1 cellular context compared by ENCODE assay signal in genomic region chr9:136773386-136774044, GRCh38.
TF ChIP-seq lines count a peak whose summit lies in the region.

No MANE protein-coding gene starts in this region.

TF ChIP-seq in K562, 482 proteins besides CTCF, POLR2A, EP300 and RAD21 (continues in another document):
- TF ChIP-seq ZBTB43 (CRISPR knock-in tag; IDR thresholded peaks at IDR 0.05): no peak
- no peak for TF ChIP-seq ASH1L (IDR thresholded peaks at IDR 0.05; ENCODE audit: borderline replicate concordance, low read depth, partially characterized antibody)
- TF ChIP-seq HBP1 (CRISPR knock-in tag; IDR thresholded peaks at IDR 0.05): no peak
- TF ChIP-seq NCOA6 (IDR thresholded peaks at IDR 0.05): no peak
- TF ChIP-seq TRIM24 (IDR thresholded peaks at IDR 0.05): peak in 1 of 2 experiments; percentile 62; a peak in 1 of 4 replicates
- peak; percentile 80 to 96 (median 81) for TF ChIP-seq YY1 (IDR thresholded peaks at IDR 0.05; ENCODE audit: borderline replicate concordance in 1 of 3, control insufficient read depth in 1 of 3, extremely low read depth in 1 of 3, insufficient read depth in 3 of 3, insufficient read length in 1 of 3, insufficient replicate concordance in 2 of 3, low read depth in 1 of 3, low read length in 2 of 3)
- TF ChIP-seq STAG1 (CRISPR knock-in tag; IDR thresholded peaks at IDR 0.05; ENCODE audit: borderline replicate concordance): no peak
- TF ChIP-seq E2F6 (IDR thresholded peaks at IDR 0.05; ENCODE audit: borderline replicate concordance in 1 of 2, extremely low read depth in 1 of 2, insufficient read depth in 1 of 2, insufficient read length in 1 of 2, low read depth in 1 of 2, low read length in 1 of 2, poor library complexity in 1 of 2, severe bottlenecking in 1 of 2): peak in 1 of 2 experiments; percentile 77
- no peak for TF ChIP-seq ARID2 (IDR thresholded peaks at IDR 0.05)
- no peak for TF ChIP-seq ZNF655 (CRISPR knock-in tag; IDR thresholded peaks at IDR 0.05)
- TF ChIP-seq ZNF282 (CRISPR knock-in tag; IDR thresholded peaks at IDR 0.05): no peak
- no peak for TF ChIP-seq ZNF175 (CRISPR knock-in tag; IDR thresholded peaks at IDR 0.05; ENCODE audit: low read depth)
- no peak for TF ChIP-seq ATF7 (IDR thresholded peaks at IDR 0.05)
- no peak for TF ChIP-seq DDX20 (tag; IDR thresholded peaks at IDR 0.05; ENCODE audit: low read depth)
- TF ChIP-seq ADNP (tag; IDR thresholded peaks at IDR 0.05): no peak
- TF ChIP-seq CLOCK (CRISPR knock-in tag; IDR thresholded peaks at IDR 0.05; ENCODE audit: borderline replicate concordance): no peak
- no peak for TF ChIP-seq ZNF347 (CRISPR knock-in tag; IDR thresholded peaks at IDR 0.05; ENCODE audit: low read depth)
- no peak for TF ChIP-seq CEBPB (tag; IDR thresholded peaks at IDR 0.05)
- no peak for TF ChIP-seq CCAR2 (IDR thresholded peaks at IDR 0.05; ENCODE audit: low read depth, low read length)
- no peak for TF ChIP-seq ZBTB40 (IDR thresholded peaks at IDR 0.05)
- no peak for TF ChIP-seq ZBTB40 (CRISPR knock-in tag; IDR thresholded peaks at IDR 0.05)
- TF ChIP-seq JUN (IDR thresholded peaks at IDR 0.05; ENCODE audit: borderline replicate concordance, low read depth, low read length): no peak
- TF ChIP-seq JUN (CRISPR knock-in tag; IDR thresholded peaks at IDR 0.05; ENCODE audit: borderline replicate concordance): no peak
- no peak for TF ChIP-seq BRCA1 (IDR thresholded peaks at IDR 0.05)
- no peak for TF ChIP-seq BRCA1 (CRISPR knock-in tag; IDR thresholded peaks at IDR 0.05)
- no peak for TF ChIP-seq HOMEZ (CRISPR knock-in tag; IDR thresholded peaks at IDR 0.05)
- peak; percentile 91 for TF ChIP-seq ZNF143 (CRISPR knock-in tag; IDR thresholded peaks at IDR 0.05)
- TF ChIP-seq ZNF124 (CRISPR knock-in tag; IDR thresholded peaks at IDR 0.05): no peak
- TF ChIP-seq ESRRB (CRISPR knock-in tag; IDR thresholded peaks at IDR 0.05; ENCODE audit: borderline replicate concordance): no peak
- TF ChIP-seq RFX5 (IDR thresholded peaks at IDR 0.05; ENCODE audit: low read depth, low read length): no peak
- TF ChIP-seq RBM17 (IDR thresholded peaks at IDR 0.05; ENCODE audit: borderline replicate concordance, low read depth, low read length): no peak
- TF ChIP-seq ZNF561 (CRISPR knock-in tag; conservative IDR thresholded peaks at IDR 0.05): no peak
- TF ChIP-seq ATF2 (CRISPR knock-in tag; IDR thresholded peaks at IDR 0.05): no peak
- TF ChIP-seq NBN (IDR thresholded peaks at IDR 0.05; ENCODE audit: low read depth): no peak
- TF ChIP-seq ELF4 (CRISPR knock-in tag; IDR thresholded peaks at IDR 0.05): no peak
- TF ChIP-seq NCOA2 (IDR thresholded peaks at IDR 0.05; ENCODE audit: partially characterized antibody in 2 of 2): no peak
- TF ChIP-seq TBP (optimal IDR thresholded peaks at IDR 0.05; ENCODE audit: low read depth, low read length): no peak
- TF ChIP-seq SLC30A9 (CRISPR knock-in tag; IDR thresholded peaks at IDR 0.05): no peak
- no peak for TF ChIP-seq NFXL1 (CRISPR knock-in tag; IDR thresholded peaks at IDR 0.05)
- no peak for TF ChIP-seq ETV1 (tag; conservative IDR thresholded peaks at IDR 0.05; ENCODE audit: low read depth)
- TF ChIP-seq ZNF436 (CRISPR knock-in tag; IDR thresholded peaks at IDR 0.05): no peak
